In genomic region chr16:31377210-31377903, GRCh38 we compare ENCODE assay signal across 19 cellular contexts. TPM values are rescaled to one million over a fixed set of nuclear protein-coding genes. Genes with fewer than 3 reads are reported as not detected.
DNase-seq lines count a peak whose midpoint lies in the region; ATAC-seq and TF ChIP-seq lines count a peak whose summit lies in the region.
"Had no signal": no experiment of that assay in that cellular context is flagged by ENCODE, and none has a peak within 500 bp of the region (broad histone marks: within the 10 kb centered on the region; RNA-seq: fewer than 3 reads in every experiment).

No MANE protein-coding gene starts in this region.

- peak; percentile 45 for ATAC-seq in activated CD8-positive, alpha-beta T cell treated with anti-CD3 and anti-CD28 coated beads for 36 hours
- ATAC-seq in activated CD8-positive, alpha-beta T cell treated with anti-CD3 and anti-CD28 coated beads, Interleukin-2, amount 10 ng/mL, durations not matched to agents 7 days and 5 days: no peak
- peak; percentile 62 for ATAC-seq in central memory CD8-positive, alpha-beta T cell (replicated peaks; ENCODE audit: extremely low read depth, poor library complexity, severe bottlenecking)
- peak; percentile 33 for ATAC-seq in naive thymus-derived CD4-positive, alpha-beta T cell
- peak; percentile 25 for ATAC-seq in upper lobe of right lung

- intact Hi-C loops in activated CD8-positive, alpha-beta T cell treated with anti-CD3 and anti-CD28 coated beads for 36 hours (cut with micrococcal nuclease): no loop called here
- intact Hi-C loops in naive thymus-derived CD4-positive, alpha-beta T cell (cut with micrococcal nuclease): no loop called here
- intact Hi-C loops in upper lobe of right lung (cut with DNase I): no loop called here

- no peaks in the 10 kb centered on the region for H3K27me3 ChIP-seq in naive thymus-derived CD4-positive, alpha-beta T cell (ENCODE audit: control insufficient read depth in 2 of 2, insufficient read depth in 2 of 2, low read length in 2 of 2)
- no peaks in the 10 kb centered on the region for H3K27me3 ChIP-seq in upper lobe of right lung

- no peak overlapping the region for H3K4me3 ChIP-seq in naive thymus-derived CD4-positive, alpha-beta T cell (ENCODE audit: low read length)
- H3K4me3 ChIP-seq in upper lobe of right lung: no peak overlapping the region
- H3K4me3 ChIP-seq: HAP-1, PC-9 had no signal

- no peak overlapping the region for H3K4me3 Mint-ChIP-seq in activated CD8-positive, alpha-beta T cell treated with anti-CD3 and anti-CD28 coated beads for 36 hours
- H3K4me3 Mint-ChIP-seq in activated CD8-positive, alpha-beta T cell treated with anti-CD3 and anti-CD28 coated beads, Interleukin-2, amount 10 ng/mL, durations not matched to agents 7 days and 5 days: no peak overlapping the region
- H3K4me3 Mint-ChIP-seq in central memory CD8-positive, alpha-beta T cell: peak overlapping the region; percentile 23
- H3K4me3 Mint-ChIP-seq in naive thymus-derived CD4-positive, alpha-beta T cell: no peak overlapping the region
- H3K4me3 Mint-ChIP-seq: CD4-positive, alpha-beta T cell had no signal

- no peaks in the 10 kb centered on the region for H3K9me3 ChIP-seq in naive thymus-derived CD4-positive, alpha-beta T cell (ENCODE audit: control insufficient read depth in 2 of 3, low read length in 3 of 3)
- no peaks in the 10 kb centered on the region for H3K9me3 ChIP-seq in upper lobe of right lung
- H3K9me3 ChIP-seq: BE2C, HAP-1 had no signal

- no peaks in the 10 kb centered on the region for H3K36me3 ChIP-seq in naive thymus-derived CD4-positive, alpha-beta T cell (ENCODE audit: control insufficient read depth in 2 of 3, insufficient read depth in 3 of 3, low read length in 3 of 3)
- H3K36me3 ChIP-seq in upper lobe of right lung: no peaks in the 10 kb centered on the region
- H3K36me3 ChIP-seq: BE2C, HAP-1 had no signal

- H3K27ac ChIP-seq in naive thymus-derived CD4-positive, alpha-beta T cell (ENCODE audit: low read depth, low read length): no peak overlapping the region
- H3K27ac ChIP-seq in upper lobe of right lung: no peak overlapping the region
- H3K27ac ChIP-seq: HL-60, PC-9 had no signal

- peaks cover 0 to 9% of the 10 kb centered on the region in 2 donors for H3K4me1 ChIP-seq in naive thymus-derived CD4-positive, alpha-beta T cell (ENCODE audit: control insufficient read depth in 2 of 2, insufficient read depth in 2 of 2, low read length in 2 of 2)
- H3K4me1 ChIP-seq in upper lobe of right lung: no peaks in the 10 kb centered on the region
- H3K4me1 ChIP-seq: BE2C, HAP-1 had no signal

- CTCF ChIA-PET in activated CD8-positive, alpha-beta T cell treated with anti-CD3 and anti-CD28 coated beads for 36 hours (lab: Charles Lee): no interaction called here
- CTCF ChIA-PET in activated CD8-positive, alpha-beta T cell treated with anti-CD3 and anti-CD28 coated beads, Interleukin-2, amount 10 ng/mL, durations not matched to agents 7 days and 5 days (lab: Charles Lee): interaction anchor here (1.1 kb wide), 1 partner anchor 67 kb away, joined by 3 read pairs; no protein-coding TSS in a partner anchor
- CTCF ChIA-PET in naive thymus-derived CD4-positive, alpha-beta T cell (lab: Charles Lee): interaction anchor here (1.1 kb wide), 1 partner anchor 234 kb away, joined by 3 read pairs; no protein-coding TSS in a partner anchor

- no peak for DNase-seq in activated CD8-positive, alpha-beta T cell treated with anti-CD3 and anti-CD28 coated beads for 36 hours
- no peak for DNase-seq in activated CD8-positive, alpha-beta T cell treated with anti-CD3 and anti-CD28 coated beads, Interleukin-2, amount 10 ng/mL, durations not matched to agents 7 days and 5 days
- no peak for DNase-seq in central memory CD8-positive, alpha-beta T cell (ENCODE audit: low spot score in 2 of 2)
- DNase-seq in naive thymus-derived CD4-positive, alpha-beta T cell: no peak
- no peak for DNase-seq in upper lobe of right lung
- DNase-seq in activated T-cell treated with anti-CD3 and anti-CD28 coated beads, Interleukin-2, amount 50 U/mL, for 48 hours: no peak
- no peak for DNase-seq in NAMALWA (ENCODE audit: low spot score)
- DNase-seq in activated CD4-positive, alpha-beta T cell treated with anti-CD3 and anti-CD28 coated beads for 1 hour: no peak
- DNase-seq: 8988T; BE2C; CD4-positive, alpha-beta T cell; NCI-H1417 treated with DMSO at 0.1 percent for 48 hours; NCI-H2029; NCI-H510A treated with DMSO at 0.1 percent for 48 hours; NCI-H82; PC-9 had no signal

- peaks cover 8% of the 10 kb centered on the region for H3K4me1 Mint-ChIP-seq in activated CD8-positive, alpha-beta T cell treated with anti-CD3 and anti-CD28 coated beads for 36 hours (ENCODE audit: low read depth)
- H3K4me1 Mint-ChIP-seq in activated CD8-positive, alpha-beta T cell treated with anti-CD3 and anti-CD28 coated beads, Interleukin-2, amount 10 ng/mL, durations not matched to agents 7 days and 5 days (ENCODE audit: low read depth): peaks cover 23% of the 10 kb centered on the region
- peaks cover 18% of the 10 kb centered on the region for H3K4me1 Mint-ChIP-seq in central memory CD8-positive, alpha-beta T cell
- H3K4me1 Mint-ChIP-seq in naive thymus-derived CD4-positive, alpha-beta T cell: peaks cover 0 to 7% (median 2%) of the 10 kb centered on the region in 7 donors

- H3K27ac Mint-ChIP-seq in activated CD8-positive, alpha-beta T cell treated with anti-CD3 and anti-CD28 coated beads for 36 hours: no peak overlapping the region
- no peak overlapping the region for H3K27ac Mint-ChIP-seq in activated CD8-positive, alpha-beta T cell treated with anti-CD3 and anti-CD28 coated beads, Interleukin-2, amount 10 ng/mL, durations not matched to agents 7 days and 5 days
- H3K27ac Mint-ChIP-seq in central memory CD8-positive, alpha-beta T cell (ENCODE audit: low read depth): no peak overlapping the region
- H3K27ac Mint-ChIP-seq in naive thymus-derived CD4-positive, alpha-beta T cell: peak overlapping the region in 1 of 9 donors; percentile 46
- H3K27ac Mint-ChIP-seq: CD4-positive, alpha-beta T cell had no signal

- no peaks in the 10 kb centered on the region for H3K27me3 Mint-ChIP-seq in activated CD8-positive, alpha-beta T cell treated with anti-CD3 and anti-CD28 coated beads for 36 hours
- H3K27me3 Mint-ChIP-seq in activated CD8-positive, alpha-beta T cell treated with anti-CD3 and anti-CD28 coated beads, Interleukin-2, amount 10 ng/mL, durations not matched to agents 7 days and 5 days (ENCODE audit: low read depth): peaks cover 13% of the 10 kb centered on the region
- H3K27me3 Mint-ChIP-seq in central memory CD8-positive, alpha-beta T cell: no peaks in the 10 kb centered on the region
- peaks cover 0 to 7% (median 0%) of the 10 kb centered on the region in 5 donors for H3K27me3 Mint-ChIP-seq in naive thymus-derived CD4-positive, alpha-beta T cell

- no peak for TF ChIP-seq CTCF in activated CD8-positive, alpha-beta T cell treated with anti-CD3 and anti-CD28 coated beads for 36 hours (IDR thresholded peaks at IDR 0.05)
- no peak for TF ChIP-seq CTCF in upper lobe of right lung (IDR thresholded peaks at IDR 0.05)

- POLR2A ChIA-PET in activated CD8-positive, alpha-beta T cell treated with anti-CD3 and anti-CD28 coated beads for 36 hours (lab: Charles Lee): interaction anchor here (0.7 to 1.1 kb wide), 3 partner anchors 12 to 184 kb away, joined by 3 read pairs; no protein-coding TSS in a partner anchor
- POLR2A ChIA-PET in activated CD8-positive, alpha-beta T cell treated with anti-CD3 and anti-CD28 coated beads, Interleukin-2, amount 10 ng/mL, durations not matched to agents 7 days and 5 days (lab: Charles Lee): interaction anchor here (0.6 kb wide), 1 partner anchor 23 kb away, joined by 7 read pairs; no protein-coding TSS in a partner anchor
- POLR2A ChIA-PET in naive thymus-derived CD4-positive, alpha-beta T cell (lab: Charles Lee): no interaction called here

- H3K36me3 Mint-ChIP-seq in activated CD8-positive, alpha-beta T cell treated with anti-CD3 and anti-CD28 coated beads for 36 hours (ENCODE audit: low read depth): no peaks in the 10 kb centered on the region
- H3K36me3 Mint-ChIP-seq in activated CD8-positive, alpha-beta T cell treated with anti-CD3 and anti-CD28 coated beads, Interleukin-2, amount 10 ng/mL, durations not matched to agents 7 days and 5 days (ENCODE audit: low read depth): peaks cover 29% of the 10 kb centered on the region
- H3K36me3 Mint-ChIP-seq in central memory CD8-positive, alpha-beta T cell (ENCODE audit: insufficient read depth): peaks cover 3% of the 10 kb centered on the region
- H3K36me3 Mint-ChIP-seq in naive thymus-derived CD4-positive, alpha-beta T cell: peaks cover 0 to 31% (median 0%) of the 10 kb centered on the region in 5 donors

- peaks cover 5% of the 10 kb centered on the region for H3K9me3 Mint-ChIP-seq in activated CD8-positive, alpha-beta T cell treated with anti-CD3 and anti-CD28 coated beads for 36 hours
- H3K9me3 Mint-ChIP-seq in activated CD8-positive, alpha-beta T cell treated with anti-CD3 and anti-CD28 coated beads, Interleukin-2, amount 10 ng/mL, durations not matched to agents 7 days and 5 days (ENCODE audit: insufficient read depth): no peaks in the 10 kb centered on the region
- peaks cover 4% of the 10 kb centered on the region for H3K9me3 Mint-ChIP-seq in central memory CD8-positive, alpha-beta T cell
- H3K9me3 Mint-ChIP-seq in naive thymus-derived CD4-positive, alpha-beta T cell: peaks cover 0 to 17% (median 5%) of the 10 kb centered on the region in 11 donors

RNA-seq across cellular contexts. Expression of gene ITGAD, which starts 15.8 kb away (rescaled TPM):
- total RNA-seq in activated CD8-positive, alpha-beta T cell treated with anti-CD3 and anti-CD28 coated beads for 36 hours: not detected
- under 1 TPM; 0.13 to 0.68 TPM for total RNA-seq in activated CD8-positive, alpha-beta T cell treated with anti-CD3 and anti-CD28 coated beads, Interleukin-2, amount 10 ng/mL, durations not matched to agents 7 days and 5 days
- 1 to 10 TPM in 1 of 5 experiments, under 1 TPM in 1, not detected in 3; 0.24 to 1.3 TPM for total RNA-seq in naive thymus-derived CD4-positive, alpha-beta T cell
- polyA plus RNA-seq in naive thymus-derived CD4-positive, alpha-beta T cell: not detected
- total RNA-seq in upper lobe of right lung: 0.20 TPM
- total RNA-seq: CD4-positive, alpha-beta T cell; PC-9 had no signal

RNA-seq across cellular contexts. Expression of gene ITGAX, which starts 22.4 kb away (rescaled TPM):
- total RNA-seq in activated CD8-positive, alpha-beta T cell treated with anti-CD3 and anti-CD28 coated beads for 36 hours: 1 to 10 TPM; 4.4 to 5.4 TPM
- 10 to 100 TPM; 22.7 to 25.0 TPM for total RNA-seq in activated CD8-positive, alpha-beta T cell treated with anti-CD3 and anti-CD28 coated beads, Interleukin-2, amount 10 ng/mL, durations not matched to agents 7 days and 5 days
- total RNA-seq in naive thymus-derived CD4-positive, alpha-beta T cell: 100 to 1,000 TPM in 1 of 5 experiments, 10 to 100 TPM in 2, 1 to 10 TPM in 2; 4.0 to 306 (median 40.2) TPM
- polyA plus RNA-seq in naive thymus-derived CD4-positive, alpha-beta T cell: under 1 TPM in 1 of 2 donors, not detected in 1; 0.05 TPM
- total RNA-seq in upper lobe of right lung: 184 TPM

RNA-seq across cellular contexts. Expression of gene COX6A2, which starts 50.8 kb away (rescaled TPM):
- total RNA-seq in activated CD8-positive, alpha-beta T cell treated with anti-CD3 and anti-CD28 coated beads for 36 hours: not detected
- total RNA-seq in activated CD8-positive, alpha-beta T cell treated with anti-CD3 and anti-CD28 coated beads, Interleukin-2, amount 10 ng/mL, durations not matched to agents 7 days and 5 days: not detected
- not detected for total RNA-seq in naive thymus-derived CD4-positive, alpha-beta T cell
- not detected for polyA plus RNA-seq in naive thymus-derived CD4-positive, alpha-beta T cell
- total RNA-seq in upper lobe of right lung: not detected
- total RNA-seq: CD4-positive, alpha-beta T cell; PC-9; SK-MEL-5 had no signal
